In genomic region chr1:230337266-230337665, GRCh38 we compare ENCODE assay signal across 15 cellular contexts.
A peak's percentile ranks its signal among the peaks of the same experiment; 100 is the strongest.
DNase-seq lines count a peak whose midpoint lies in the region; ATAC-seq lines count a peak whose summit lies in the region.
"Had no signal": no experiment of that assay in that cellular context is flagged by ENCODE, and none has a peak within 500 bp of the region (broad histone marks: within the 10 kb centered on the region; RNA-seq: fewer than 3 reads in every experiment).

No MANE protein-coding gene starts in this region.

- no peaks in the 10 kb centered on the region for H3K9me3 ChIP-seq in SJCRH30 (replicated peaks)
- H3K9me3 ChIP-seq: BE2C had no signal

- no peak for DNase-seq in SJCRH30
- DNase-seq in SK-MEL-5 (ENCODE audit: low read depth, low spot score) = peak; percentile 34
- DNase-seq in posterior vena cava (ENCODE audit: low spot score) = peak; percentile 71
- DNase-seq in DMS153 (lab: John Stamatoyannopoulos, UW) = no peak
- DNase-seq: ACHN; BE2C; C1 segment of cervical spinal cord; CD4-positive, CD25-positive, alpha-beta regulatory T cell; CD8-positive, alpha-beta memory T cell; COR-L47; DMS 273 treated with DMSO at 0.1 percent for 48 hours; GOT3; H9 had no signal

- peaks cover 17% of the 10 kb centered on the region for H3K4me1 ChIP-seq in SJCRH30

- in situ Hi-C loops in SK-MEL-5 (cut with HindIII; ENCODE audit: low pct_unique_long_range_greater_than_20kb, low sequenced_read_pairs) = no loop called here

- no peak overlapping the region for H3K4me3 ChIP-seq in SJCRH30

- peak overlapping the region; percentile 44 for H3K27ac ChIP-seq in SJCRH30
- peak overlapping the region; percentile 2 for H3K27ac ChIP-seq in cingulate gyrus (ENCODE audit: low read depth, low read length)

- ATAC-seq in HG02588 (IDR thresholded peaks at IDR 0.05; ENCODE audit: unreplicated experiment) = no peak

- H3K27me3 ChIP-seq in SJCRH30 = no peaks in the 10 kb centered on the region
- H3K27me3 ChIP-seq: BE2C had no signal

- intact Hi-C loops in posterior vena cava (cut with DNase I) = no loop called here

- H3K36me3 ChIP-seq in SJCRH30 = no peaks in the 10 kb centered on the region; the same call in 1 of the 2 replicates
- H3K36me3 ChIP-seq: BE2C had no signal

Comparison
In these comparisons a context has a peak if more than half of its experiments do, and no peak if none do; other contexts are left out.
1. DNase-seq: peak in SK-MEL-5 (single experiment) and posterior vena cava (single experiment); none in SJCRH30 (0 of 2) and DMS153 (single experiment).